8 cellular contexts compared by ENCODE assay signal in genomic region chr3:49671291-49672288, GRCh38. TPM values are rescaled to one million over a fixed set of nuclear protein-coding genes. Genes with fewer than 3 reads are reported as not detected.
DNase-seq lines count a peak whose midpoint lies in the region; ATAC-seq, FAIRE-seq and TF ChIP-seq lines count a peak whose summit lies in the region.

No MANE protein-coding gene starts in this region.

- H3K27me3 ChIP-seq in K562 (ENCODE audit: control insufficient read depth in 2 of 2, insufficient read depth in 2 of 2, low read length in 2 of 2): no peaks in the 10 kb centered on the region

- H3K9me3 ChIP-seq in K562 (replicated peaks; ENCODE audit: control insufficient read depth, insufficient read depth, low read depth, low read length): no peaks in the 10 kb centered on the region

- no peak overlapping the region for H3K4me3 ChIP-seq in K562

- TF ChIP-seq RAD21 in K562 (CRISPR knock-in tag; conservative IDR thresholded peaks at IDR 0.05 in 1 of 2, IDR thresholded peaks at IDR 0.05 in 1 of 2): peak; percentile 65 to 83

- no peak overlapping the region for H2AFZ ChIP-seq in K562 (ENCODE audit: low read depth, low read length)

- H3K36me3 ChIP-seq in K562 (ENCODE audit: control insufficient read depth, insufficient read depth, low read length): peaks cover 17% of the 10 kb centered on the region; the same call in 2 of the 3 replicates

- H3K9me1 ChIP-seq in K562 (ENCODE audit: control insufficient read depth, insufficient read depth, low read length): peaks cover 2% of the 10 kb centered on the region

- H3K27ac ChIP-seq in K562 (ENCODE audit: extremely low read depth, low read depth, low read length): peak overlapping the region; percentile 54; the same call in 1 of the 3 replicates

- intact Hi-C loops in K562 (cut with micrococcal nuclease): loop anchor here (1.0 to 5.0 kb wide), 3 partner anchors 104 to 217 kb away; no protein-coding TSS in a partner anchor

- H4K20me1 ChIP-seq in K562 (replicated peaks; ENCODE audit: control insufficient read depth, insufficient read depth, low read length): no peaks in the 10 kb centered on the region; the same call in 1 of the 2 replicates

- FAIRE-seq in GM12892 (lab: Jason Lieb, UNC) (peak; percentile 95), K562 (lab: Jason Lieb, UNC) (peak; percentile 89)

- TF ChIP-seq POLR2A in GM12892 (IDR thresholded peaks at IDR 0.05; ENCODE audit: low read depth, low read length): no peak
- no peak for TF ChIP-seq POLR2A in K562 (conservative IDR thresholded peaks at IDR 0.05)

- peaks cover 17 to 38% of the 10 kb centered on the region in 2 experiments; a peak in 4 of 5 replicates for H3K4me1 ChIP-seq in K562 (replicated peaks in 1 of 2; ENCODE audit: control insufficient read depth in 2 of 2, insufficient read depth in 2 of 2, low read length in 2 of 2)

- BruUV-seq in K562 (replicated peaks; lab: Mats Ljungman, UMichigan): no TSS peak

- ATAC-seq in SK-N-SH treated with all-trans-retinoic acid at 6 μM for 48 hours (peak; percentile 18; the same call in 2 of the 3 replicates), K562 (peak; percentile 61)

- in situ Hi-C loops in K562 (cut with MboI): loop anchor here (5.0 kb wide), 1 partner anchor 129 kb away; no protein-coding TSS in a partner anchor

- WGBS in K562 (ENCODE audit: insufficient coverage, low coverage, missing lambda C conversion rate): 28% methylated on average over 8 of the region's 11 CpGs

- DNase-seq in GM12892 (ENCODE audit: insufficient read length): peak; percentile 78
- peak; percentile 65 to 80 (median 70) for DNase-seq in K562 (ENCODE audit: extremely low read depth in 1 of 4, low spot score in 3 of 4)
- DNase-seq in iris pigment epithelial cell (ENCODE audit: low read depth): peak; percentile 47
- peak; percentile 61 to 68 for DNase-seq in stimulated activated CD4-positive, alpha-beta T cell treated with anti-CD3 and anti-CD28 coated beads, Interleukin-4, amount 100 ng/mL, for 4 hours
- DNase-seq in stimulated activated naive CD4-positive, alpha-beta T cell (lab: John Stamatoyannopoulos, UW): no peak
- no peak for DNase-seq in hypothalamus (lab: John Stamatoyannopoulos, UW)
- DNase-seq in NCI-H1092 (lab: John Stamatoyannopoulos, UW): no peak

- H3K79me2 ChIP-seq in K562 (ENCODE audit: control insufficient read depth, insufficient read depth, low read length): peaks cover 29% of the 10 kb centered on the region

- peak overlapping the region in 1 of 2 experiments; percentile 26; a peak in 2 of 4 replicates for H3K9ac ChIP-seq in K562 (ENCODE audit: insufficient read depth in 1 of 2, low read depth in 2 of 2, low read length in 2 of 2)

- no peak overlapping the region for H3K4me2 ChIP-seq in K562 (ENCODE audit: insufficient read depth, low read length)

- CTCF ChIA-PET in K562 (lab: Yijun Ruan, JAX; ENCODE audit: low intra/inter-chr PET ratio): interaction anchor here (0.6 to 1.9 kb wide), 5 partner anchors 61 to 658 kb away, joined by 3 to 21 read pairs (median 4); no protein-coding TSS in a partner anchor

- peak; percentile 81 to 82 (median 82) for TF ChIP-seq CTCF in K562 (IDR thresholded peaks at IDR 0.05 in 2 of 3, conservative IDR thresholded peaks at IDR 0.05 in 1 of 3; ENCODE audit: insufficient read depth in 2 of 3, low read depth in 1 of 3, low read length in 3 of 3)

- POLR2A ChIA-PET in K562 (lab: Yijun Ruan, JAX): interaction anchor here (0.6 kb wide), 2 partner anchors 41 to 424 kb away, joined by 3 read pairs; no protein-coding TSS in a partner anchor

- TF ChIP-seq EP300 in K562 (IDR thresholded peaks at IDR 0.05; ENCODE audit: low read length): no peak

RNA-seq across cellular contexts. Expression of gene APEH, which starts 2.6 kb away (rescaled TPM):
- 70.3 TPM for polyA plus RNA-seq in GM12892 (2012; ENCODE audit: missing spikeins)
- total RNA-seq in K562 (2011; cell fraction: chromatin; rRNA removed; ENCODE audit: low replicate concordance): 167 and 504 TPM in 2 replicates
- 286 and 325 TPM in 2 replicates for total RNA-seq in K562 (2011; cell fraction: nucleolus; rRNA removed)
- total RNA-seq in K562 (2011; cell fraction: nucleoplasm; rRNA removed): 167 and 176 TPM in 2 replicates
- total RNA-seq in K562 (2014; rRNA removed) (142 and 162 TPM in 2 replicates), K562 (2014; rRNA removed; fragmentation: Illumina TruSeq; extraction: Trizol) (74.1 and 104 TPM in 2 replicates), K562 (2015; rRNA removed; fragmentation: Illumina TruSeq; extraction: Trizol) (126 and 127 TPM in 2 replicates), K562 (2021) (174 and 177 TPM in 2 replicates)
- polyA plus RNA-seq in K562 (2011; rRNA removed) (116 and 117 TPM in 2 replicates), K562 (2014; fragmentation: Illumina TruSeq; extraction: Trizol) (120 and 130 TPM in 2 replicates), K562 (2014; fragmentation: Nextera tagmentation; extraction: Ambion mirVana) (10 to 100 TPM; 70.9 to 72.6 TPM), K562 (2014; rRNA removed) (111 and 122 TPM in 2 replicates)
- polyA plus RNA-seq in K562 (2011; cell fraction: cytosol; rRNA removed): 143 and 217 TPM in 2 replicates
- 281 and 331 TPM in 2 replicates for polyA plus RNA-seq in K562 (2011; cell fraction: nucleus; rRNA removed)
- polyA plus RNA-seq in K562 (2012): 148 and 159 TPM in 2 replicates
- 104 and 133 TPM in 2 replicates for polyA minus RNA-seq in K562 (2011; rRNA and poly(A)+ RNA removed)
- 123 and 130 TPM in 2 replicates for polyA minus RNA-seq in K562 (2011; cell fraction: cytosol; rRNA and poly(A)+ RNA removed)
- 142 and 151 TPM in 2 replicates for polyA minus RNA-seq in K562 (2011; cell fraction: nucleus; rRNA and poly(A)+ RNA removed)

RNA-seq across cellular contexts. Expression of gene MST1, which starts 17.7 kb away (rescaled TPM):
- 14.4 TPM for polyA plus RNA-seq in GM12892 (2012; ENCODE audit: missing spikeins)
- 3.9 and 10.8 TPM in 2 replicates for total RNA-seq in K562 (2011; cell fraction: chromatin; rRNA removed; ENCODE audit: low replicate concordance)
- 8.2 and 12.5 TPM in 2 replicates for total RNA-seq in K562 (2011; cell fraction: nucleolus; rRNA removed)
- 5.0 and 5.1 TPM in 2 replicates for total RNA-seq in K562 (2011; cell fraction: nucleoplasm; rRNA removed)
- 0.23 and 0.57 TPM in 2 replicates for total RNA-seq in K562 (2014; rRNA removed)
- 0.51 TPM in 1 of 2 replicates, not detected in the other for total RNA-seq in K562 (2014; rRNA removed; fragmentation: Illumina TruSeq; extraction: Trizol)
- 0.26 and 0.40 TPM in 2 replicates for total RNA-seq in K562 (2015; rRNA removed; fragmentation: Illumina TruSeq; extraction: Trizol)
- 1.2 and 1.4 TPM in 2 replicates for total RNA-seq in K562 (2021)
- polyA plus RNA-seq in K562 (2011; rRNA removed): 1.3 and 4.3 TPM in 2 replicates
- polyA plus RNA-seq in K562 (2011; cell fraction: cytosol; rRNA removed): 0.94 and 1.4 TPM in 2 replicates
- 35.5 and 64.0 TPM in 2 replicates for polyA plus RNA-seq in K562 (2011; cell fraction: nucleus; rRNA removed)
- 3.4 and 6.1 TPM in 2 replicates for polyA plus RNA-seq in K562 (2012)
- 0.30 and 1.1 TPM in 2 replicates for polyA plus RNA-seq in K562 (2014; fragmentation: Illumina TruSeq; extraction: Trizol)
- under 1 TPM; 0.08 to 0.10 TPM for polyA plus RNA-seq in K562 (2014; fragmentation: Nextera tagmentation; extraction: Ambion mirVana)
- polyA plus RNA-seq in K562 (2014; rRNA removed): 1.8 and 5.0 TPM in 2 replicates
- 0.56 and 1.1 TPM in 2 replicates for polyA minus RNA-seq in K562 (2011; rRNA and poly(A)+ RNA removed)
- polyA minus RNA-seq in K562 (2011; cell fraction: cytosol; rRNA and poly(A)+ RNA removed): 1.0 and 1.2 TPM in 2 replicates
- 3.1 and 6.1 TPM in 2 replicates for polyA minus RNA-seq in K562 (2011; cell fraction: nucleus; rRNA and poly(A)+ RNA removed)

RNA-seq across cellular contexts. Expression of gene RNF123, which starts 17.8 kb away (rescaled TPM):
- polyA plus RNA-seq in GM12892 (2012; ENCODE audit: missing spikeins): 6.4 TPM
- 60.1 and 195 TPM in 2 replicates for total RNA-seq in K562 (2011; cell fraction: chromatin; rRNA removed; ENCODE audit: low replicate concordance)
- 128 and 136 TPM in 2 replicates for total RNA-seq in K562 (2011; cell fraction: nucleolus; rRNA removed)
- 70.7 and 81.4 TPM in 2 replicates for total RNA-seq in K562 (2011; cell fraction: nucleoplasm; rRNA removed)
- 15.0 and 24.2 TPM in 2 replicates for total RNA-seq in K562 (2014; rRNA removed)
- total RNA-seq in K562 (2014; rRNA removed; fragmentation: Illumina TruSeq; extraction: Trizol): 12.5 and 17.5 TPM in 2 replicates
- total RNA-seq in K562 (2015; rRNA removed; fragmentation: Illumina TruSeq; extraction: Trizol): 14.4 and 15.6 TPM in 2 replicates
- 44.6 and 53.1 TPM in 2 replicates for total RNA-seq in K562 (2021)
- polyA plus RNA-seq in K562 (2011; rRNA removed): 30.4 and 48.7 TPM in 2 replicates
- polyA plus RNA-seq in K562 (2011; cell fraction: cytosol; rRNA removed): 44.7 and 74.3 TPM in 2 replicates
- polyA plus RNA-seq in K562 (2011; cell fraction: nucleus; rRNA removed): 195 and 281 TPM in 2 replicates
- polyA plus RNA-seq in K562 (2012): 22.8 and 35.5 TPM in 2 replicates
- 28.8 and 29.6 TPM in 2 replicates for polyA plus RNA-seq in K562 (2014; fragmentation: Illumina TruSeq; extraction: Trizol)
- polyA plus RNA-seq in K562 (2014; fragmentation: Nextera tagmentation; extraction: Ambion mirVana): 1 to 10 TPM; 8.7 to 8.8 TPM
- 34.2 and 35.0 TPM in 2 replicates for polyA plus RNA-seq in K562 (2014; rRNA removed)
- 22.1 and 29.0 TPM in 2 replicates for polyA minus RNA-seq in K562 (2011; rRNA and poly(A)+ RNA removed)
- polyA minus RNA-seq in K562 (2011; cell fraction: cytosol; rRNA and poly(A)+ RNA removed): 28.9 and 31.4 TPM in 2 replicates
- polyA minus RNA-seq in K562 (2011; cell fraction: nucleus; rRNA and poly(A)+ RNA removed): 45.0 and 58.2 TPM in 2 replicates

RNA-seq across cellular contexts. Expression of gene AMIGO3, which starts 47.9 kb away (rescaled TPM):
- 0.53 TPM for polyA plus RNA-seq in GM12892 (2012; ENCODE audit: missing spikeins)
- total RNA-seq in K562 (2011; cell fraction: chromatin; rRNA removed; ENCODE audit: low replicate concordance): 5.9 TPM in 1 of 2 replicates, not detected in the other
- 5.9 and 8.8 TPM in 2 replicates for total RNA-seq in K562 (2011; cell fraction: nucleolus; rRNA removed)
- 0.51 TPM in 1 of 2 replicates, not detected in the other for total RNA-seq in K562 (2011; cell fraction: nucleoplasm; rRNA removed)
- total RNA-seq in K562 (2014; rRNA removed): 0.68 and 1.4 TPM in 2 replicates
- not detected in 2 replicates for total RNA-seq in K562 (2014; rRNA removed; fragmentation: Illumina TruSeq; extraction: Trizol)
- total RNA-seq in K562 (2015; rRNA removed; fragmentation: Illumina TruSeq; extraction: Trizol): 0.26 TPM in 1 of 2 replicates, not detected in the other
- total RNA-seq in K562 (2021): 0.18 and 0.44 TPM in 2 replicates
- polyA plus RNA-seq in K562 (2011; rRNA removed): 0.13 and 0.41 TPM in 2 replicates
- 3.1 TPM in 1 of 2 replicates, not detected in the other for polyA plus RNA-seq in K562 (2011; cell fraction: cytosol; rRNA removed)
- polyA plus RNA-seq in K562 (2011; cell fraction: nucleus; rRNA removed): 2.6 and 8.7 TPM in 2 replicates
- 0.61 and 4.4 TPM in 2 replicates for polyA plus RNA-seq in K562 (2012)
- 0.18 TPM in 1 of 2 replicates, not detected in the other for polyA plus RNA-seq in K562 (2014; fragmentation: Illumina TruSeq; extraction: Trizol)
- polyA plus RNA-seq in K562 (2014; fragmentation: Nextera tagmentation; extraction: Ambion mirVana): not detected
- 2.0 and 2.8 TPM in 2 replicates for polyA plus RNA-seq in K562 (2014; rRNA removed)
- not detected in 2 replicates for polyA minus RNA-seq in K562 (2011; rRNA and poly(A)+ RNA removed)
- polyA minus RNA-seq in K562 (2011; cell fraction: cytosol; rRNA and poly(A)+ RNA removed): 0.38 and 2.4 TPM in 2 replicates
- 2.4 and 3.3 TPM in 2 replicates for polyA minus RNA-seq in K562 (2011; cell fraction: nucleus; rRNA and poly(A)+ RNA removed)

RNA-seq across cellular contexts. Expression of gene GMPPB, which starts 52.2 kb away (rescaled TPM):
- 14.0 TPM for polyA plus RNA-seq in GM12892 (2012; ENCODE audit: missing spikeins)
- 23.6 and 70.2 TPM in 2 replicates for total RNA-seq in K562 (2011; cell fraction: chromatin; rRNA removed; ENCODE audit: low replicate concordance)
- 47.0 and 56.7 TPM in 2 replicates for total RNA-seq in K562 (2011; cell fraction: nucleolus; rRNA removed)
- total RNA-seq in K562 (2011; cell fraction: nucleoplasm; rRNA removed): 29.1 and 36.1 TPM in 2 replicates
- total RNA-seq in K562 (2014; rRNA removed) (11.0 and 18.0 TPM in 2 replicates), K562 (2014; rRNA removed; fragmentation: Illumina TruSeq; extraction: Trizol) (4.3 and 5.5 TPM in 2 replicates), K562 (2015; rRNA removed; fragmentation: Illumina TruSeq; extraction: Trizol) (8.8 and 9.2 TPM in 2 replicates), K562 (2021) (16.4 and 17.4 TPM in 2 replicates)
- polyA plus RNA-seq in K562 (2011; rRNA removed) (8.1 and 10.3 TPM in 2 replicates), K562 (2014; fragmentation: Illumina TruSeq; extraction: Trizol) (5.8 and 7.4 TPM in 2 replicates), K562 (2014; fragmentation: Nextera tagmentation; extraction: Ambion mirVana) (under 1 TPM; 0.53 to 0.92 TPM), K562 (2014; rRNA removed) (11.3 and 13.3 TPM in 2 replicates)
- polyA plus RNA-seq in K562 (2011; cell fraction: cytosol; rRNA removed): 8.4 and 10.6 TPM in 2 replicates
- polyA plus RNA-seq in K562 (2011; cell fraction: nucleus; rRNA removed): 36.7 and 37.8 TPM in 2 replicates
- 11.6 and 18.7 TPM in 2 replicates for polyA plus RNA-seq in K562 (2012)
- 7.8 and 8.5 TPM in 2 replicates for polyA minus RNA-seq in K562 (2011; rRNA and poly(A)+ RNA removed)
- 6.6 and 7.7 TPM in 2 replicates for polyA minus RNA-seq in K562 (2011; cell fraction: cytosol; rRNA and poly(A)+ RNA removed)
- polyA minus RNA-seq in K562 (2011; cell fraction: nucleus; rRNA and poly(A)+ RNA removed): 22.8 and 34.7 TPM in 2 replicates

Comparison
In these comparisons a context has a peak if more than half of its experiments do, and no peak if none do; other contexts are left out.
1. DNase-seq: peak in GM12892 (single experiment), K562 (4 of 4), iris pigment epithelial cell (single experiment) and stimulated activated CD4-positive, alpha-beta T cell treated with anti-CD3 and anti-CD28 coated beads, Interleukin-4, amount 100 ng/mL, for 4 hours (2 of 2); none in stimulated activated naive CD4-positive, alpha-beta T cell (0 of 6), hypothalamus (0 of 51) and NCI-H1092 (single experiment).